ENCODE assay signal across 20 cellular contexts in genomic region chr3:18349197-18349798, GRCh38.
DNase-seq lines count a peak whose midpoint lies in the region; ATAC-seq and TF ChIP-seq lines count a peak whose summit lies in the region.
"Had no signal": no experiment of that assay in that cellular context is flagged by ENCODE, and none has a peak within 500 bp of the region (broad histone marks: within the 10 kb centered on the region; RNA-seq: fewer than 3 reads in every experiment).

No MANE protein-coding gene starts in this region.

- no peak overlapping the region for H3K4me2 ChIP-seq in DND-41 (ENCODE audit: insufficient read depth, low read length)
- H3K4me2 ChIP-seq: BLaER1, SK-N-SH had no signal

- H3K27ac Mint-ChIP-seq in activated CD8-positive, alpha-beta memory T cell treated with anti-CD3 and anti-CD28 coated beads, Interleukin-2, amount 10 ng/mL, durations not matched to agents 7 days and 5 days, result no peak overlapping the region
- peak overlapping the region; percentile 21 for H3K27ac Mint-ChIP-seq in activated T-helper 17 cell treated with anti-CD3 and anti-CD28 coated beads, Interleukin-2, amount 50 U/mL, for 72 hours
- H3K27ac Mint-ChIP-seq in naive thymus-derived CD4-positive, alpha-beta T cell, result peak overlapping the region in 8 of 9 donors; percentile 49 to 84 (median 80)

- no peaks in the 10 kb centered on the region for H4K20me1 ChIP-seq in DND-41 (ENCODE audit: insufficient read depth, low read length)
- H4K20me1 ChIP-seq: BLaER1 had no signal

- peak overlapping the region; percentile 25; the same call in 1 of the 2 replicates for H3K27ac ChIP-seq in DND-41 (ENCODE audit: low read length)
- H3K27ac ChIP-seq in naive thymus-derived CD4-positive, alpha-beta T cell (ENCODE audit: low read depth, low read length), result no peak overlapping the region
- H3K27ac ChIP-seq: BLaER1, suprapubic skin had no signal

- H3K4me3 ChIP-seq in DND-41 (ENCODE audit: low read depth in 1 of 2, low read length in 2 of 2), result no peak overlapping the region
- H3K4me3 ChIP-seq in naive thymus-derived CD4-positive, alpha-beta T cell (ENCODE audit: low read length), result no peak overlapping the region
- H3K4me3 ChIP-seq: BLaER1, suprapubic skin had no signal

- no peak overlapping the region for H3K9ac ChIP-seq in DND-41 (ENCODE audit: low read depth, low read length)
- H3K9ac ChIP-seq: BLaER1, SK-N-SH had no signal

- no peaks in the 10 kb centered on the region for H3K9me3 ChIP-seq in DND-41 (ENCODE audit: insufficient read depth, low read length, severe bottlenecking)
- no peaks in the 10 kb centered on the region for H3K9me3 ChIP-seq in naive thymus-derived CD4-positive, alpha-beta T cell (ENCODE audit: control insufficient read depth in 2 of 3, low read length in 3 of 3)
- H3K9me3 ChIP-seq: BLaER1, SK-N-SH, suprapubic skin had no signal

- peak; percentile 60 for DNase-seq in activated CD8-positive, alpha-beta memory T cell treated with anti-CD3 and anti-CD28 coated beads for 24 hours
- no peak for DNase-seq in activated CD8-positive, alpha-beta memory T cell treated with anti-CD3 and anti-CD28 coated beads, Interleukin-2, amount 10 ng/mL, durations not matched to agents 7 days and 5 days
- DNase-seq in DND-41 (no peak), LoVo (ENCODE audit: low spot score) (no peak), GDM1 (lab: John Stamatoyannopoulos, UW) (no peak)
- DNase-seq in naive thymus-derived CD4-positive, alpha-beta T cell, result no peak
- DNase-seq in stimulated activated CD4-positive, alpha-beta T cell treated with anti-CD3 and anti-CD28 coated beads, Interleukin-12 subunit alpha, Interleukin-12 subunit beta, amount 100 ng/mL, for 4 hours, result no peak
- DNase-seq: activated CD4-positive, alpha-beta T cell treated with anti-CD3 and anti-CD28 coated beads for 1 hour; activated T-cell treated with anti-CD3 and anti-CD28 coated beads for 4 hours; foreskin fibroblast; HCEC 1CT; hippocampal formation; NCI-H1092 treated with DMSO at 0.1 percent for 48 hours; NCI-H2029; NCI-H510A treated with DMSO at 0.1 percent for 48 hours; right cardiac atrium; SK-N-SH had no signal

- no peaks in the 10 kb centered on the region for H3K27me3 ChIP-seq in DND-41 (ENCODE audit: insufficient read depth, low read length, poor library complexity)
- H3K27me3 ChIP-seq in naive thymus-derived CD4-positive, alpha-beta T cell (ENCODE audit: control insufficient read depth in 2 of 2, insufficient read depth in 2 of 2, low read length in 2 of 2), result no peaks in the 10 kb centered on the region
- H3K27me3 ChIP-seq: BLaER1, suprapubic skin had no signal

- TF ChIP-seq CTCF in DND-41 (IDR thresholded peaks at IDR 0.05; ENCODE audit: borderline replicate concordance, extremely low read depth, low read length, poor library complexity, severe bottlenecking), result no peak

- peaks cover 65% of the 10 kb centered on the region for H3K36me3 ChIP-seq in DND-41 (ENCODE audit: insufficient read depth, low read length)
- peaks cover 10 to 52% (median 12%) of the 10 kb centered on the region in 3 experiments for H3K36me3 ChIP-seq in naive thymus-derived CD4-positive, alpha-beta T cell (ENCODE audit: control insufficient read depth in 2 of 3, insufficient read depth in 3 of 3, low read length in 3 of 3)

- no peaks in the 10 kb centered on the region for H3K27me3 Mint-ChIP-seq in activated CD8-positive, alpha-beta memory T cell treated with anti-CD3 and anti-CD28 coated beads, Interleukin-2, amount 10 ng/mL, durations not matched to agents 7 days and 5 days
- H3K27me3 Mint-ChIP-seq in activated T-helper 17 cell treated with anti-CD3 and anti-CD28 coated beads, Interleukin-2, amount 50 U/mL, for 72 hours, result no peaks in the 10 kb centered on the region
- no peaks in the 10 kb centered on the region for H3K27me3 Mint-ChIP-seq in naive thymus-derived CD4-positive, alpha-beta T cell

- no peak overlapping the region for H3K4me3 Mint-ChIP-seq in activated CD8-positive, alpha-beta memory T cell treated with anti-CD3 and anti-CD28 coated beads, Interleukin-2, amount 10 ng/mL, durations not matched to agents 7 days and 5 days
- H3K4me3 Mint-ChIP-seq in activated T-helper 17 cell treated with anti-CD3 and anti-CD28 coated beads, Interleukin-2, amount 50 U/mL, for 72 hours, result no peak overlapping the region
- H3K4me3 Mint-ChIP-seq in naive thymus-derived CD4-positive, alpha-beta T cell, result peak overlapping the region in 3 of 10 donors; percentile 9 to 37 (median 36)

- no peaks in the 10 kb centered on the region for H3K9me3 Mint-ChIP-seq in activated CD8-positive, alpha-beta memory T cell treated with anti-CD3 and anti-CD28 coated beads, Interleukin-2, amount 10 ng/mL, durations not matched to agents 7 days and 5 days (ENCODE audit: low read depth)
- H3K9me3 Mint-ChIP-seq in activated T-helper 17 cell treated with anti-CD3 and anti-CD28 coated beads, Interleukin-2, amount 50 U/mL, for 72 hours, result no peaks in the 10 kb centered on the region
- H3K9me3 Mint-ChIP-seq in naive thymus-derived CD4-positive, alpha-beta T cell, result no peaks in the 10 kb centered on the region

- H3K4me1 ChIP-seq in DND-41 (ENCODE audit: insufficient read depth, low read length), result peaks cover 9% of the 10 kb centered on the region
- peaks cover 0 to 7% of the 10 kb centered on the region in 2 donors for H3K4me1 ChIP-seq in naive thymus-derived CD4-positive, alpha-beta T cell (ENCODE audit: control insufficient read depth in 2 of 2, insufficient read depth in 2 of 2, low read length in 2 of 2)
- H3K4me1 ChIP-seq: BLaER1, suprapubic skin had no signal

- no peaks in the 10 kb centered on the region for H3K4me1 Mint-ChIP-seq in activated CD8-positive, alpha-beta memory T cell treated with anti-CD3 and anti-CD28 coated beads, Interleukin-2, amount 10 ng/mL, durations not matched to agents 7 days and 5 days
- H3K4me1 Mint-ChIP-seq in activated T-helper 17 cell treated with anti-CD3 and anti-CD28 coated beads, Interleukin-2, amount 50 U/mL, for 72 hours, result peaks cover 15% of the 10 kb centered on the region
- peaks cover 7 to 76% (median 60%) of the 10 kb centered on the region in 7 donors for H3K4me1 Mint-ChIP-seq in naive thymus-derived CD4-positive, alpha-beta T cell

- intact Hi-C loops in naive thymus-derived CD4-positive, alpha-beta T cell (cut with micrococcal nuclease), result loop anchor here in 1 of 2 donors (5.0 kb wide), 1 partner anchor 33 kb away; no protein-coding TSS in a partner anchor

- CTCF ChIA-PET in activated CD8-positive, alpha-beta memory T cell treated with anti-CD3 and anti-CD28 coated beads, Interleukin-2, amount 10 ng/mL, durations not matched to agents 7 days and 5 days (lab: Charles Lee), result no interaction called here
- CTCF ChIA-PET in naive thymus-derived CD4-positive, alpha-beta T cell (lab: Charles Lee), result no interaction called here

- ATAC-seq in activated CD8-positive, alpha-beta memory T cell treated with anti-CD3 and anti-CD28 coated beads, Interleukin-2, amount 10 ng/mL, durations not matched to agents 7 days and 5 days, result no peak
- ATAC-seq in DND-41 (ENCODE audit: insufficient read depth, low read depth), result no peak
- no peak for ATAC-seq in activated T-helper 17 cell treated with anti-CD3 and anti-CD28 coated beads, Interleukin-2, amount 50 U/mL, for 72 hours (replicated peaks)
- no peak for ATAC-seq in naive thymus-derived CD4-positive, alpha-beta T cell

- peaks cover 47% of the 10 kb centered on the region for H3K36me3 Mint-ChIP-seq in activated CD8-positive, alpha-beta memory T cell treated with anti-CD3 and anti-CD28 coated beads, Interleukin-2, amount 10 ng/mL, durations not matched to agents 7 days and 5 days
- H3K36me3 Mint-ChIP-seq in activated T-helper 17 cell treated with anti-CD3 and anti-CD28 coated beads, Interleukin-2, amount 50 U/mL, for 72 hours (ENCODE audit: low read depth), result peaks cover 69% of the 10 kb centered on the region
- H3K36me3 Mint-ChIP-seq in naive thymus-derived CD4-positive, alpha-beta T cell, result peaks cover 8 to 50% (median 39%) of the 10 kb centered on the region in 5 donors

- H3K79me2 ChIP-seq in DND-41 (ENCODE audit: insufficient read depth, low read length), result 0 out of 2 replicates have a peak, but pooled peaks cover 3% of the 10 kb centered on the region

- POLR2A ChIA-PET in naive thymus-derived CD4-positive, alpha-beta T cell (lab: Charles Lee), result interaction anchor here (1.3 kb wide), 1 partner anchor 95 kb away, joined by 4 read pairs; no protein-coding TSS in a partner anchor

- H2AFZ ChIP-seq in DND-41 (ENCODE audit: low read depth, low read length), result no peak overlapping the region
